In the genomic region with DNA sequence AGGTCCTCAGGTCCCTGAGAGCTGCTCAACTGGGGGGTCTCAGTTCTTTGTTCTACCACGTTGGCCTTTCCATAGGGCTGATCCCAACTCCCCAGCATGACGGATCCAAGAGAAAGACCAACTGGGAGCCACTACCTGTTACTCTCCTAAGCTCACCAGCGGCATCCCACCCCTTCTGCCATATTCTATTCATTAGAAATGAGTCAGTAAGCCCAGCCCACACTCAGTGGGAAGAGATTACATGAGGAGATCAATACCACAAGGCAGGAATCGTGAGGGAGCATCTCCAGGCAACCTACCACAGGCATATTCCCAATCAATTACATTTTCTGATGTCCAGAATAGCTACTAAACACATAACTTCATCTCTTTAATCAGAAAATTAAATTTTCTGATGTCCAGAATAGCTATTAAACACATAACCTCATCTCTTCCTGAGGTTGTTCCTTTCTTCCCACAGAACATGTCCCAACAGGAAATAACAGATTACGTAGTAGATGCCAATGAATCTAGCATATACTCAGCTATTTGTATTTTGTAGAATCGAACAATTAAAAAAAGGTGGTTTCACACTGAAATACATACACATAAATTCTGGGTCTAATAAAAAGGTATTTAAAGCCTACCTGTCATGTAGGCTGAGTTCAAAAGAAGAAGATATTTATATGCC, we compare ENCODE assay signal across 21 cellular contexts.
"Had no signal": no experiment of that assay in that cellular context is flagged by ENCODE, and none has a peak within 500 bp of the region (broad histone marks: within the 10 kb centered on the region; RNA-seq: fewer than 3 reads in every experiment).

No MANE protein-coding gene starts in this region.

- H3K4me1 Mint-ChIP-seq: activated CD4-positive, alpha-beta T cell treated with anti-CD3 and anti-CD28 coated beads, Interleukin-2, amount 10 ng/mL, durations not matched to agents 7 days and 5 days; stimulated activated memory B cell treated with anti-CD40 and anti-IgM and Interleukin-4, amounts not matched to agents 10 μg/mL and 1 μg/mL and 100 μg/mL, for 72 hours had no signal

- DNase-seq: activated CD4-positive, alpha-beta T cell treated with anti-CD3 and anti-CD28 coated beads, Interleukin-2, amount 10 ng/mL, durations not matched to agents 7 days and 5 days; activated CD8-positive, alpha-beta memory T cell treated with anti-CD3 and anti-CD28 coated beads, Interleukin-2, amount 50 U/mL, for 4 hours; activated naive CD4-positive, alpha-beta T cell treated with anti-CD3 and anti-CD28 coated beads, Interleukin-2, amount 50 U/mL, for 16 hours; activated T-cell treated with anti-CD3 and anti-CD28 coated beads, Interleukin-2, amount 50 U/mL, for 4 hours; esophagus squamous epithelium; head of caudate nucleus; kidney; nephron progenitor cell; occipital lobe; posterior cingulate gyrus; retina; spleen; stimulated activated CD4-positive, alpha-beta T cell treated with anti-CD3 and anti-CD28 coated beads, Interleukin-4, amount 100 ng/mL, for 4 hours; testis; upper lobe of right lung had no signal

- H3K36me3 Mint-ChIP-seq: stimulated activated memory B cell treated with anti-CD40 and anti-IgM and Interleukin-4, amounts not matched to agents 10 μg/mL and 1 μg/mL and 100 μg/mL, for 72 hours had no signal

- ATAC-seq: activated CD4-positive, CD25-positive, alpha-beta regulatory T cell treated with anti-CD3 and anti-CD28 coated beads, Interleukin-2, amount 50 U/mL, for 24 hours; activated T-cell treated with anti-CD3 and anti-CD28 coated beads, Interleukin-2, amount 50 U/mL, for 4 hours; left lobe of liver; stimulated activated memory B cell treated with anti-CD40 and anti-IgM and Interleukin-4, amounts not matched to agents 10 μg/mL and 1 μg/mL and 100 μg/mL, for 72 hours; upper lobe of right lung had no signal

- H3K4me1 ChIP-seq: esophagus squamous epithelium, spleen, testis, upper lobe of right lung had no signal

- H3K27ac Mint-ChIP-seq: activated CD4-positive, alpha-beta T cell treated with anti-CD3 and anti-CD28 coated beads, Interleukin-2, amount 10 ng/mL, durations not matched to agents 7 days and 5 days; nephron progenitor cell; stimulated activated memory B cell treated with anti-CD40 and anti-IgM and Interleukin-4, amounts not matched to agents 10 μg/mL and 1 μg/mL and 100 μg/mL, for 72 hours; T-helper 1 cell treated with Interleukin-12 subunit alpha and Interleukin-12 subunit beta and Interleukin-4 antibody, amounts not matched to agents 30 μg/mL and 1 μg/mL, for 36 hours had no signal

- H3K4me3 Mint-ChIP-seq: activated CD4-positive, alpha-beta T cell treated with anti-CD3 and anti-CD28 coated beads, Interleukin-2, amount 10 ng/mL, durations not matched to agents 7 days and 5 days; activated T-cell treated with anti-CD3 and anti-CD28 coated beads, Interleukin-2, amount 50 U/mL, for 4 hours; nephron progenitor cell; stimulated activated memory B cell treated with anti-CD40 and anti-IgM and Interleukin-4, amounts not matched to agents 10 μg/mL and 1 μg/mL and 100 μg/mL, for 72 hours; T-helper 1 cell treated with Interleukin-12 subunit alpha and Interleukin-12 subunit beta and Interleukin-4 antibody, amounts not matched to agents 30 μg/mL and 1 μg/mL, for 36 hours had no signal

- H3K36me3 ChIP-seq: cardiac muscle cell, esophagus squamous epithelium, spleen, upper lobe of right lung had no signal

- H3K9me3 ChIP-seq: esophagus squamous epithelium, testis, upper lobe of right lung had no signal

- H3K27ac ChIP-seq: cardiac muscle cell, esophagus squamous epithelium, testis, upper lobe of right lung had no signal

- H3K27me3 Mint-ChIP-seq: activated CD4-positive, alpha-beta T cell treated with anti-CD3 and anti-CD28 coated beads, Interleukin-2, amount 10 ng/mL, durations not matched to agents 7 days and 5 days; stimulated activated memory B cell treated with anti-CD40 and anti-IgM and Interleukin-4, amounts not matched to agents 10 μg/mL and 1 μg/mL and 100 μg/mL, for 72 hours had no signal

- H3K27me3 ChIP-seq: cardiac muscle cell, esophagus squamous epithelium, spleen, testis, upper lobe of right lung had no signal

- H3K9me3 Mint-ChIP-seq: activated CD4-positive, alpha-beta T cell treated with anti-CD3 and anti-CD28 coated beads, Interleukin-2, amount 10 ng/mL, durations not matched to agents 7 days and 5 days; nephron progenitor cell had no signal

- H3K4me3 ChIP-seq: cardiac muscle cell, esophagus squamous epithelium, lung, spleen, testis, upper lobe of right lung had no signal
